ENCODE assay signal across 22 cellular contexts in genomic region chr2:9213477-9214051, GRCh38. TPM values are rescaled to one million over a fixed set of nuclear protein-coding genes. Genes with fewer than 3 reads are reported as not detected.
DNase-seq lines count a peak whose midpoint lies in the region; ATAC-seq, FAIRE-seq and TF ChIP-seq lines count a peak whose summit lies in the region.
"Had no signal": no experiment of that assay in that cellular context is flagged by ENCODE, and none has a peak within 500 bp of the region (broad histone marks: within the 10 kb centered on the region; RNA-seq: fewer than 3 reads in every experiment).

No MANE protein-coding gene starts in this region.

- peak overlapping the region; percentile 7 for H4K8ac ChIP-seq in mesenchymal stem cell (ENCODE audit: low read length)

- H3K79me2 ChIP-seq in GM23248 (ENCODE audit: insufficient read depth): peaks cover 100% of the 10 kb centered on the region
- peaks cover 2% of the 10 kb centered on the region; the same call in 2 of the 3 replicates for H3K79me2 ChIP-seq in K562 (ENCODE audit: control insufficient read depth, insufficient read depth, low read length)

- H3K9me2 ChIP-seq in GM23248 (ENCODE audit: insufficient read depth): no peaks in the 10 kb centered on the region

- no peak overlapping the region for H2BK5ac ChIP-seq in mesenchymal stem cell (ENCODE audit: low read depth, low read length, poor library complexity, severe bottlenecking)

- H3K23ac ChIP-seq in mesenchymal stem cell (ENCODE audit: low read length in 2 of 2): no peak overlapping the region

- H4K91ac ChIP-seq in mesenchymal stem cell (ENCODE audit: low read length): peak overlapping the region; percentile 61

- no peak for TF ChIP-seq RAD21 in K562 (CRISPR knock-in tag; conservative IDR thresholded peaks at IDR 0.05 in 1 of 2, IDR thresholded peaks at IDR 0.05 in 1 of 2)

- no peak for TF ChIP-seq CTCF in K562 (IDR thresholded peaks at IDR 0.05 in 2 of 3, conservative IDR thresholded peaks at IDR 0.05 in 1 of 3; ENCODE audit: insufficient read depth in 2 of 3, low read depth in 1 of 3, low read length in 3 of 3)

- H3K36me3 ChIP-seq in GM23248 (ENCODE audit: low read depth) (no peaks in the 10 kb centered on the region), K562 (ENCODE audit: control insufficient read depth, insufficient read depth, low read length) (no peaks in the 10 kb centered on the region), mesenchymal stem cell (ENCODE audit: control insufficient read depth in 1 of 2, insufficient read depth in 2 of 2, low read depth in 1 of 2, low read length in 2 of 2) (peaks cover 0 to 8% of the 10 kb centered on the region in 2 experiments), stomach smooth muscle (ENCODE audit: control insufficient read depth in 2 of 2, insufficient read depth in 2 of 2, low read length in 2 of 2) (no peaks in the 10 kb centered on the region)

- H3K4me1 ChIP-seq in GM23248 (ENCODE audit: insufficient read depth) (peaks cover 68% of the 10 kb centered on the region), K562 (replicated peaks in 1 of 2; ENCODE audit: control insufficient read depth in 2 of 2, insufficient read depth in 2 of 2, low read length in 2 of 2) (peaks cover 1 to 8% of the 10 kb centered on the region in 2 experiments; a peak in 3 of 5 replicates), mesenchymal stem cell (ENCODE audit: control insufficient read depth, insufficient read depth, low read depth, low read length) (peaks cover 16% of the 10 kb centered on the region), stomach smooth muscle (ENCODE audit: control insufficient read depth, insufficient read depth, low read length) (peaks cover 23% of the 10 kb centered on the region)

- no peak for TF ChIP-seq POLR2A in K562 (conservative IDR thresholded peaks at IDR 0.05)

- H2AFZ ChIP-seq in GM23248: no peak overlapping the region
- no peak overlapping the region for H2AFZ ChIP-seq in K562 (ENCODE audit: low read depth, low read length)
- H2AFZ ChIP-seq in mesenchymal stem cell (ENCODE audit: low read depth, low read length): no peak overlapping the region

- H3F3A ChIP-seq in GM23248 (ENCODE audit: insufficient read depth): peaks cover 17% of the 10 kb centered on the region

- DNase-seq in GM23248: no peak
- no peak for DNase-seq in K562 (ENCODE audit: extremely low read depth in 1 of 4, low spot score in 3 of 4)
- DNase-seq in mesenchymal stem cell: no peak
- no peak for DNase-seq in NCI-H526 treated with DMSO at 0.1 percent for 48 hours (lab: John Stamatoyannopoulos, UW)
- no peak for DNase-seq in cortex of kidney (lab: John Stamatoyannopoulos, UW)
- no peak for DNase-seq in Kasumi-1 (lab: John Stamatoyannopoulos, UW)
- DNase-seq: activated CD4-positive, CD25-positive, alpha-beta regulatory T cell; activated CD8-positive, alpha-beta memory T cell treated with anti-CD3 and anti-CD28 coated beads, Interleukin-2, amount 50 U/mL, for 4 hours; activated naive CD4-positive, alpha-beta T cell treated with Interleukin-2 at 50 U/mL for 16 hours; DMS79; mesendoderm; NCI-H2107; NCI-H82; stimulated activated CD4-positive, alpha-beta T cell treated with anti-CD3 and anti-CD28 coated beads, Interleukin-12 subunit alpha, Interleukin-12 subunit beta, amount 100 ng/mL, for 4 hours had no signal

- H3K27ac ChIP-seq in GM23248: peak overlapping the region; percentile 67
- no peak overlapping the region for H3K27ac ChIP-seq in K562 (ENCODE audit: extremely low read depth, low read depth, low read length)
- no peak overlapping the region for H3K27ac ChIP-seq in mesenchymal stem cell (ENCODE audit: low read length, poor library complexity, severe bottlenecking)
- peak overlapping the region; percentile 18 for H3K27ac ChIP-seq in stomach smooth muscle (ENCODE audit: low read length)
- H3K27ac ChIP-seq: BLaER1 had no signal

- intact Hi-C loops in K562 (cut with micrococcal nuclease): no loop called here

- peak overlapping the region; percentile 45 for H3K4me2 ChIP-seq in GM23248 (ENCODE audit: unreplicated experiment)
- H3K4me2 ChIP-seq in K562 (ENCODE audit: insufficient read depth, low read length): no peak overlapping the region
- H3K4me2 ChIP-seq in mesenchymal stem cell (ENCODE audit: low read length, poor library complexity, severe bottlenecking): no peak overlapping the region
- H3K4me2 ChIP-seq: BLaER1 had no signal

- ATAC-seq in K562: peak; percentile 37
- no peak for ATAC-seq in HG03045 (IDR thresholded peaks at IDR 0.05; ENCODE audit: unreplicated experiment)

- H3K9me3 ChIP-seq in GM23248 (ENCODE audit: low read depth): no peaks in the 10 kb centered on the region
- H3K9me3 ChIP-seq in K562 (replicated peaks; ENCODE audit: control insufficient read depth, insufficient read depth, low read depth, low read length): no peaks in the 10 kb centered on the region
- H3K9me3 ChIP-seq in mesenchymal stem cell (ENCODE audit: control insufficient read depth, low read length): no peaks in the 10 kb centered on the region
- no peaks in the 10 kb centered on the region for H3K9me3 ChIP-seq in stomach smooth muscle (ENCODE audit: control insufficient read depth in 2 of 2, low read length in 2 of 2)

- H3K4ac ChIP-seq in mesenchymal stem cell (ENCODE audit: low read depth in 1 of 2, low read length in 2 of 2): no peak overlapping the region

- POLR2A ChIA-PET in K562 (lab: Yijun Ruan, JAX): interaction anchor here (1.0 to 1.3 kb wide), 2 partner anchors 8 to 16 kb away, joined by 3 to 4 read pairs; no protein-coding TSS in a partner anchor

- no peak overlapping the region for H2BK12ac ChIP-seq in mesenchymal stem cell (ENCODE audit: low read length in 2 of 2)

- H3K27me3 ChIP-seq in GM23248 (replicated peaks; ENCODE audit: insufficient read depth) (no peaks in the 10 kb centered on the region), K562 (ENCODE audit: control insufficient read depth in 2 of 2, insufficient read depth in 2 of 2, low read length in 2 of 2) (peaks cover 0 to 23% of the 10 kb centered on the region in 2 experiments; a peak in 1 of 5 replicates), mesenchymal stem cell (ENCODE audit: control insufficient read depth in 1 of 2, insufficient read depth in 1 of 2, low read length in 2 of 2) (no peaks in the 10 kb centered on the region), stomach smooth muscle (ENCODE audit: control insufficient read depth in 1 of 2, insufficient read depth in 2 of 2, low read length in 2 of 2) (no peaks in the 10 kb centered on the region)
- H3K27me3 ChIP-seq: BLaER1 had no signal

- no TSS peak for BruUV-seq in K562 (replicated peaks; lab: Mats Ljungman, UMichigan)

- CTCF ChIA-PET in K562 (lab: Yijun Ruan, JAX; ENCODE audit: low intra/inter-chr PET ratio): no interaction called here

- no peaks in the 10 kb centered on the region for H3K9me1 ChIP-seq in K562 (ENCODE audit: control insufficient read depth, insufficient read depth, low read length)

- no peaks in the 10 kb centered on the region for H4K20me1 ChIP-seq in GM23248 (ENCODE audit: insufficient read depth)
- no peaks in the 10 kb centered on the region; the same call in 1 of the 2 replicates for H4K20me1 ChIP-seq in K562 (replicated peaks; ENCODE audit: control insufficient read depth, insufficient read depth, low read length)

- WGBS in GM23248 (ENCODE audit: low coverage in 1 of 2, low lambda C conversion rate in 2 of 2, missing lambda C conversion rate in 2 of 2), 2 experiments: 83 to 94% methylated on average over 2 of the region's 2 CpGs
- WGBS in K562 (ENCODE audit: insufficient coverage, low coverage, missing lambda C conversion rate): 39% methylated on average over 2 of the region's 2 CpGs
- WGBS in mesenchymal stem cell: 83% methylated on average over 2 of the region's 2 CpGs

- no peak overlapping the region for H2BK15ac ChIP-seq in mesenchymal stem cell (ENCODE audit: low read depth, poor library complexity, severe bottlenecking)

- H3K14ac ChIP-seq in mesenchymal stem cell (ENCODE audit: low read length in 2 of 2): no peak overlapping the region

- no peak for TF ChIP-seq EP300 in K562 (IDR thresholded peaks at IDR 0.05; ENCODE audit: low read length)

- H3K4me3 ChIP-seq in GM23248 (no peak overlapping the region), K562 (no peak overlapping the region), mesenchymal stem cell (ENCODE audit: insufficient read depth in 1 of 2, low read depth in 1 of 2, low read length in 2 of 2) (no peak overlapping the region), stomach smooth muscle (ENCODE audit: low read length in 2 of 2) (peak overlapping the region in 1 of 2 donors; percentile 22)
- H3K4me3 ChIP-seq: BLaER1 had no signal

- FAIRE-seq in K562 (lab: Jason Lieb, UNC): no peak
- FAIRE-seq: bronchial epithelial cell, endometrium, frontal cortex, GM18507, RCC 7860 had no signal

- no peak overlapping the region for H2BK120ac ChIP-seq in mesenchymal stem cell (ENCODE audit: low read depth, low read length)

- peak overlapping the region in 1 of 2 experiments; percentile 66 for H3K18ac ChIP-seq in mesenchymal stem cell (ENCODE audit: low read depth in 1 of 2, low read length in 2 of 2)

- H3K79me1 ChIP-seq in mesenchymal stem cell (replicated peaks; ENCODE audit: low read length, poor library complexity, severe bottlenecking): peaks cover 31% of the 10 kb centered on the region

- no peak overlapping the region for H2AK5ac ChIP-seq in mesenchymal stem cell (ENCODE audit: low read length, severe bottlenecking)

- H3K9ac ChIP-seq in GM23248 (peak overlapping the region; percentile 8; the same call in 1 of the 2 replicates), K562 (ENCODE audit: insufficient read depth in 1 of 2, low read depth in 2 of 2, low read length in 2 of 2) (no peak overlapping the region), mesenchymal stem cell (ENCODE audit: low read length) (no peak overlapping the region), stomach smooth muscle (ENCODE audit: low read length in 2 of 2) (no peak overlapping the region)
- H3K9ac ChIP-seq: BLaER1 had no signal

- in situ Hi-C loops in GM23248 (cut with MboI) (no loop called here), K562 (cut with MboI) (no loop called here)

RNA-seq across cellular contexts. Expression of gene ASAP2, which starts 7.0 kb away (rescaled TPM):
- total RNA-seq in GM23248 (2014; rRNA removed; shearing (Covaris generic)): 49.6 and 54.1 TPM in 2 replicates
- polyA plus RNA-seq in GM23248 (2016; fragmentation: Nextera tagmentation; extraction: Ambion mirVana) (8.8 and 10.9 TPM in 2 replicates), K562 (2011; rRNA removed) (3.1 and 8.7 TPM in 2 replicates), K562 (2014; fragmentation: Illumina TruSeq; extraction: Trizol) (2.4 and 3.2 TPM in 2 replicates), K562 (2014; fragmentation: Nextera tagmentation; extraction: Ambion mirVana) (under 1 TPM; 0.06 to 0.07 TPM), K562 (2014; rRNA removed) (2.2 and 3.3 TPM in 2 replicates)
- total RNA-seq in K562 (2011; cell fraction: chromatin; rRNA removed; ENCODE audit: low replicate concordance): 10.7 and 26.2 TPM in 2 replicates
- total RNA-seq in K562 (2011; cell fraction: nucleolus; rRNA removed): 4.8 and 8.2 TPM in 2 replicates
- 11.8 and 12.5 TPM in 2 replicates for total RNA-seq in K562 (2011; cell fraction: nucleoplasm; rRNA removed)
- total RNA-seq in K562 (2014; rRNA removed) (2.1 and 2.3 TPM in 2 replicates), K562 (2014; rRNA removed; fragmentation: Illumina TruSeq; extraction: Trizol) (3.0 and 3.1 TPM in 2 replicates), K562 (2015; rRNA removed; fragmentation: Illumina TruSeq; extraction: Trizol) (2.3 and 3.2 TPM in 2 replicates), K562 (2021) (4.3 and 5.5 TPM in 2 replicates)
- 1.3 and 5.1 TPM in 2 replicates for polyA plus RNA-seq in K562 (2011; cell fraction: cytosol; rRNA removed)
- 5.7 and 20.6 TPM in 2 replicates for polyA plus RNA-seq in K562 (2011; cell fraction: nucleus; rRNA removed)
- 2.3 and 2.7 TPM in 2 replicates for polyA plus RNA-seq in K562 (2012)
- 7.4 and 13.7 TPM in 2 replicates for polyA minus RNA-seq in K562 (2011; rRNA and poly(A)+ RNA removed)
- polyA minus RNA-seq in K562 (2011; cell fraction: cytosol; rRNA and poly(A)+ RNA removed): 2.7 and 4.9 TPM in 2 replicates
- polyA minus RNA-seq in K562 (2011; cell fraction: nucleus; rRNA and poly(A)+ RNA removed): 3.9 and 19.9 TPM in 2 replicates
- polyA plus RNA-seq in mesenchymal stem cell (2013, experiment 1 of 2): 27.5 TPM
- 23.9 TPM for polyA plus RNA-seq in mesenchymal stem cell (2013, experiment 2 of 2)

Comparison
In these comparisons a context has a peak if more than half of its experiments do, and no peak if none do; other contexts are left out.
1. H3K27ac ChIP-seq: peak in GM23248 (single experiment) and stomach smooth muscle (single experiment); none in K562 (single experiment) and mesenchymal stem cell (single experiment).